Comparison of ENCODE assay signal across 29 cellular contexts in the genomic region with DNA sequence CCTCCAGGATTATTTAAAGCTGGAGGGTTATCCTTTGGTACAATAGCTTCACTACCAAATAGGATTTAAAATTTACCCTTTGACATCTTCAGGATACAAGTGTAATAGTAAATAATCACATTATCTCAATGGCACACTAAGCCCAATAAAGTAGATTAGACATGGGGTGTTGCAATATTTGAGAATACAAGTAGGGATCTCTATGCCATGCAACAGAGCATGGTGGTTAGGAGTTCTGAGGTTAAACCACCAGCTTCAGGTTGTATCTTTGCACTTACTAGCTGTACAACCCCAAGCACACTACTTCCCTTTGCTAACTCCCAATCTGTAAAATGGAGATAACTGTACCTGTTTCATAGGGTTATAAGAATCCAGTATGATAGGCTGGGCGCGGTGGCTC. TPM values are rescaled to one million over a fixed set of nuclear protein-coding genes. Genes with fewer than 3 reads are reported as not detected.
A peak's percentile ranks its signal among the peaks of the same experiment; 100 is the strongest.
DNase-seq lines count a peak whose midpoint lies in the region; ATAC-seq, FAIRE-seq and TF ChIP-seq lines count a peak whose summit lies in the region.
"Had no signal": no experiment of that assay in that cellular context is flagged by ENCODE, and none has a peak within 500 bp of the region (broad histone marks: within the 10 kb centered on the region; RNA-seq: fewer than 3 reads in every experiment).

No MANE protein-coding gene starts in this region.

- H3K79me2 ChIP-seq in HepG2 (ENCODE audit: insufficient read depth, low read length) = peaks cover 83% of the 10 kb centered on the region

- TF ChIP-seq POLR2A in HepG2 (IDR thresholded peaks at IDR 0.05; ENCODE audit: insufficient read depth in 1 of 2, low read depth in 2 of 2, low read length in 2 of 2) = no peak
- TF ChIP-seq POLR2A in NB4 (IDR thresholded peaks at IDR 0.05; ENCODE audit: extremely low read depth, insufficient read length) = no peak

- intact Hi-C loops in HepG2 (cut with micrococcal nuclease; ENCODE audit: unreplicated experiment) = no loop called here
- intact Hi-C loops in left colon (cut with DNase I, micrococcal nuclease) = no loop called here

- CTCF ChIA-PET in HepG2 (lab: Yijun Ruan, JAX; ENCODE audit: low intra/inter-chr PET ratio, low total read pairs) = no interaction called here

- H3K36me3 ChIP-seq in liver (ENCODE audit: control insufficient read depth in 4 of 4, insufficient read depth in 3 of 4, low read depth in 1 of 4, low read length in 3 of 4) (no peaks in the 10 kb centered on the region), HepG2 (replicated peaks in 1 of 2; ENCODE audit: control insufficient read depth in 1 of 2, insufficient read depth in 2 of 2, low read length in 2 of 2) (no peaks in the 10 kb centered on the region)
- H3K36me3 ChIP-seq: breast epithelium, gastroesophageal sphincter had no signal

- H3K27me3 ChIP-seq in liver (ENCODE audit: control insufficient read depth in 4 of 4, insufficient read depth in 4 of 4, low read length in 3 of 4) (no peaks in the 10 kb centered on the region), HepG2 (ENCODE audit: control insufficient read depth in 1 of 2, insufficient read depth in 2 of 2, low read length in 2 of 2) (no peaks in the 10 kb centered on the region)
- H3K27me3 ChIP-seq: breast epithelium, gastroesophageal sphincter had no signal

- ATAC-seq in HepG2 (no peak), left colon (peak; percentile 56), GM21737 (IDR thresholded peaks at IDR 0.05; ENCODE audit: unreplicated experiment) (no peak)
- ATAC-seq: CD8-positive, alpha-beta T cell; gastroesophageal sphincter had no signal

- no peak for DNase-seq in HepG2 (ENCODE audit: low spot score)
- peak; percentile 24 for DNase-seq in NB4 (ENCODE audit: low read depth)
- DNase-seq in left colon = no peak
- DNase-seq in activated naive CD4-positive, alpha-beta T cell treated with Interleukin-2 at 50 U/mL for 16 hours = no peak
- no peak for DNase-seq in foreskin melanocyte
- DNase-seq in DMS153 (lab: John Stamatoyannopoulos, UW) = no peak
- DNase-seq: 8988T; activated B cell treated with CpG ODN at 0.5 μM for 24 hours; activated CD4-positive, alpha-beta T cell treated with anti-CD3 and anti-CD28 coated beads, Interleukin-2, amount 10 ng/mL, durations not matched to agents 7 days and 5 days; activated effector memory CD4-positive, alpha-beta T cell treated with anti-CD3 and anti-CD28 coated beads, Interleukin-2, amount 50 U/mL, for 16 hours; activated naive CD8-positive, alpha-beta T cell treated with anti-CD3 and anti-CD28 coated beads for 36 hours; activated T-cell treated with anti-CD3 and anti-CD28 coated beads, Interleukin-2, amount 50 U/mL, for 24 hours; anterior cingulate cortex; CD8-positive, alpha-beta T cell; NCI-H1092; NCI-H1694 treated with DMSO at 0.1 percent for 48 hours; NCI-H446 treated with DMSO at 0.1 percent for 48 hours; NCI-H774; nephron progenitor cell; OCI-M1; stimulated activated naive CD4-positive, alpha-beta T cell treated with Interleukin-2 at 50 U/mL for 16 hours; T-helper 1 cell had no signal

- peaks cover 12% of the 10 kb centered on the region; the same call in 1 of the 2 replicates for H4K20me1 ChIP-seq in HepG2 (ENCODE audit: insufficient read depth, low read length)

- no TSS peak for BruUV-seq in HepG2 (replicated peaks; lab: Mats Ljungman, UMichigan)

- TF ChIP-seq CTCF in liver (IDR thresholded peaks at IDR 0.05; ENCODE audit: low read depth, low read length, missing input control) (no peak), HepG2 (CRISPR knock-in tag; IDR thresholded peaks at IDR 0.05) (no peak), NB4 (IDR thresholded peaks at IDR 0.05; ENCODE audit: low read depth, low read length) (no peak)

- H3K27ac ChIP-seq in liver (ENCODE audit: low read depth in 1 of 2, low read length in 2 of 2) (no peak overlapping the region), HepG2 (ENCODE audit: extremely low read length, insufficient read depth, low read length) (no peak overlapping the region)
- H3K27ac ChIP-seq: breast epithelium, gastroesophageal sphincter had no signal

- no peak for FAIRE-seq in HepG2 (lab: Jason Lieb, UNC)
- FAIRE-seq: endothelial cell of umbilical vein, H54 had no signal

- H3K9ac ChIP-seq in liver (ENCODE audit: low read depth in 1 of 2, low read length in 2 of 2) (no peak overlapping the region), HepG2 (ENCODE audit: insufficient read depth, low read depth, low read length) (no peak overlapping the region)

- WGBS in liver = 97% methylated on average over 2 of the region's 2 CpGs
- 100% methylated on average over 2 of the region's 2 CpGs for WGBS in HepG2 (ENCODE audit: low lambda C conversion rate)

- in situ Hi-C loops in HepG2 (cut with HindIII; ENCODE audit: extremely low pct_ligation_motif_present, low pct_unique_long_range_greater_than_20kb) = no loop called here

- no peak overlapping the region for H3K4me2 ChIP-seq in HepG2 (ENCODE audit: low read depth, low read length)

- TF ChIP-seq EP300 in HepG2 (IDR thresholded peaks at IDR 0.05; ENCODE audit: low read depth in 2 of 2, low read length in 2 of 2) (no peak), HepG2 (CRISPR knock-in tag; IDR thresholded peaks at IDR 0.05; ENCODE audit: borderline replicate concordance) (no peak)

- TF ChIP-seq RAD21 in liver (IDR thresholded peaks at IDR 0.05) (no peak), HepG2 (CRISPR knock-in tag; IDR thresholded peaks at IDR 0.05) (no peak)

- no peak overlapping the region for H2AFZ ChIP-seq in HepG2 (ENCODE audit: low read length)

- H3K4me1 ChIP-seq in liver (ENCODE audit: control insufficient read depth in 4 of 4, insufficient read depth in 4 of 4, low read length in 3 of 4) (peaks cover 6 to 23% (median 16%) of the 10 kb centered on the region in 4 donors), HepG2 (ENCODE audit: insufficient read depth, low read length) (peaks cover 44% of the 10 kb centered on the region)

- H3K9me3 ChIP-seq in liver (ENCODE audit: control insufficient read depth in 4 of 4, low read length in 3 of 4) (no peaks in the 10 kb centered on the region), HepG2 (ENCODE audit: low read length) (no peaks in the 10 kb centered on the region)
- H3K9me3 ChIP-seq: breast epithelium, gastroesophageal sphincter had no signal

- H3K4me3 ChIP-seq in liver (ENCODE audit: low read depth in 1 of 3, low read length in 3 of 3) = no peak overlapping the region
- H3K4me3 ChIP-seq in HepG2 (replicated peaks in 1 of 3; ENCODE audit: insufficient read depth in 1 of 3, low read depth in 2 of 3, low read length in 3 of 3) = no peak overlapping the region
- H3K4me3 ChIP-seq in NB4 (ENCODE audit: low read depth, low read length) = no peak overlapping the region
- H3K4me3 ChIP-seq: breast epithelium, gastroesophageal sphincter, lung had no signal

- POLR2A ChIA-PET in HepG2 (lab: Yijun Ruan, JAX) = interaction anchor here (1.5 kb wide), 1 partner anchor 52 kb away, joined by 6 read pairs; a partner anchor contains a TSS

RNA-seq across cellular contexts. Expression of a gene that starts 6.2 kb away (rescaled TPM):
- total RNA-seq in liver (10 to 100 TPM; 11.0 to 11.8 TPM), HepG2 (2016; rRNA removed; fragmentation: Illumina TruSeq; extraction: Trizol) (38.5 and 48.6 TPM in 2 replicates), left colon (100 to 1,000 TPM; 109 to 115 TPM)
- polyA plus RNA-seq in liver (10 to 100 TPM in 1 of 2 donors, 1 to 10 TPM in 1; 9.2 to 16.2 TPM), HepG2 (2011; rRNA removed) (15.1 and 19.1 TPM in 2 replicates)
- 24.9 and 27.3 TPM in 2 replicates for total RNA-seq in HepG2 (2016; cell fraction: cytosol; rRNA removed; fragmentation: Illumina TruSeq; extraction: Trizol; ENCODE audit: low read depth)
- 29.4 and 38.2 TPM in 2 replicates for total RNA-seq in HepG2 (2016; cell fraction: insoluble cytoplasmic fraction; rRNA removed; fragmentation: Illumina TruSeq; extraction: Trizol)
- 63.4 and 68.1 TPM in 2 replicates for total RNA-seq in HepG2 (2016; cell fraction: membrane; rRNA removed; fragmentation: Illumina TruSeq; extraction: Trizol)
- 10.7 and 13.6 TPM in 2 replicates for total RNA-seq in HepG2 (2016; cell fraction: nucleus; rRNA removed; fragmentation: Illumina TruSeq; extraction: Trizol)
- 7.8 and 10.5 TPM in 2 replicates for polyA plus RNA-seq in HepG2 (2011; cell fraction: cytosol; rRNA removed)
- 7.1 and 7.5 TPM in 2 replicates for polyA plus RNA-seq in HepG2 (2011; cell fraction: nucleus; rRNA removed)
- 13.7 and 24.4 TPM in 2 replicates for polyA plus RNA-seq in HepG2 (2012)
- polyA plus RNA-seq in HepG2 (2016; cell fraction: cytosol; fragmentation: Illumina TruSeq; extraction: Trizol; ENCODE audit: low read depth) = 46.2 and 46.3 TPM in 2 replicates
- polyA plus RNA-seq in HepG2 (2016; cell fraction: insoluble cytoplasmic fraction; fragmentation: Illumina TruSeq; extraction: Trizol; ENCODE audit: low read depth) = 43.4 and 46.4 TPM in 2 replicates
- polyA plus RNA-seq in HepG2 (2016; cell fraction: membrane; fragmentation: Illumina TruSeq; extraction: Trizol; ENCODE audit: low read depth) = 55.8 and 75.8 TPM in 2 replicates
- polyA plus RNA-seq in HepG2 (2016; cell fraction: nucleus; fragmentation: Illumina TruSeq; extraction: Trizol; ENCODE audit: insufficient read depth, low read depth) = 45.5 and 52.2 TPM in 2 replicates
- polyA minus RNA-seq in HepG2 (2011; rRNA and poly(A)+ RNA removed; ENCODE audit: low replicate concordance) = 17.9 and 34.9 TPM in 2 replicates
- 18.2 and 30.0 TPM in 2 replicates for polyA minus RNA-seq in HepG2 (2011; cell fraction: cytosol; rRNA and poly(A)+ RNA removed)
- 15.5 and 16.7 TPM in 2 replicates for polyA minus RNA-seq in HepG2 (2011; cell fraction: nucleus; rRNA and poly(A)+ RNA removed)

RNA-seq across cellular contexts. Expression of a gene that starts 51.0 kb away (rescaled TPM):
- total RNA-seq in liver (10 to 100 TPM in 1 of 2 donors, 1 to 10 TPM in 1; 7.3 to 12.9 TPM), HepG2 (2016; rRNA removed; fragmentation: Illumina TruSeq; extraction: Trizol) (14.1 and 16.8 TPM in 2 replicates), left colon (10 to 100 TPM; 10.7 to 15.6 TPM)
- polyA plus RNA-seq in liver (1 to 10 TPM; 2.4 to 8.0 TPM), HepG2 (2011; rRNA removed) (17.2 and 21.2 TPM in 2 replicates)
- 41.2 and 49.7 TPM in 2 replicates for total RNA-seq in HepG2 (2016; cell fraction: cytosol; rRNA removed; fragmentation: Illumina TruSeq; extraction: Trizol; ENCODE audit: low read depth)
- total RNA-seq in HepG2 (2016; cell fraction: insoluble cytoplasmic fraction; rRNA removed; fragmentation: Illumina TruSeq; extraction: Trizol) = 15.2 and 16.9 TPM in 2 replicates
- total RNA-seq in HepG2 (2016; cell fraction: membrane; rRNA removed; fragmentation: Illumina TruSeq; extraction: Trizol) = 22.0 and 28.7 TPM in 2 replicates
- 24.8 and 26.2 TPM in 2 replicates for total RNA-seq in HepG2 (2016; cell fraction: nucleus; rRNA removed; fragmentation: Illumina TruSeq; extraction: Trizol)
- polyA plus RNA-seq in HepG2 (2011; cell fraction: cytosol; rRNA removed) = 3.6 and 4.5 TPM in 2 replicates
- 41.4 and 49.8 TPM in 2 replicates for polyA plus RNA-seq in HepG2 (2011; cell fraction: nucleus; rRNA removed)
- 10.6 and 14.5 TPM in 2 replicates for polyA plus RNA-seq in HepG2 (2012)
- 1.5 and 1.7 TPM in 2 replicates for polyA plus RNA-seq in HepG2 (2016; cell fraction: cytosol; fragmentation: Illumina TruSeq; extraction: Trizol; ENCODE audit: low read depth)
- 14.7 and 14.8 TPM in 2 replicates for polyA plus RNA-seq in HepG2 (2016; cell fraction: insoluble cytoplasmic fraction; fragmentation: Illumina TruSeq; extraction: Trizol; ENCODE audit: low read depth)
- 5.1 and 5.3 TPM in 2 replicates for polyA plus RNA-seq in HepG2 (2016; cell fraction: membrane; fragmentation: Illumina TruSeq; extraction: Trizol; ENCODE audit: low read depth)
- 57.5 and 59.9 TPM in 2 replicates for polyA plus RNA-seq in HepG2 (2016; cell fraction: nucleus; fragmentation: Illumina TruSeq; extraction: Trizol; ENCODE audit: insufficient read depth, low read depth)
- polyA minus RNA-seq in HepG2 (2011; rRNA and poly(A)+ RNA removed; ENCODE audit: low replicate concordance) = 4.6 and 6.5 TPM in 2 replicates
- polyA minus RNA-seq in HepG2 (2011; cell fraction: cytosol; rRNA and poly(A)+ RNA removed) = 7.3 and 10.0 TPM in 2 replicates
- polyA minus RNA-seq in HepG2 (2011; cell fraction: nucleus; rRNA and poly(A)+ RNA removed) = 46.1 and 47.0 TPM in 2 replicates
